12 cellular contexts compared by ENCODE assay signal in genomic region chr12:14621821-14622220, GRCh38. TPM values are rescaled to one million over a fixed set of nuclear protein-coding genes. Genes with fewer than 3 reads are reported as not detected.
DNase-seq lines count a peak whose midpoint lies in the region; ATAC-seq and TF ChIP-seq lines count a peak whose summit lies in the region.
"Had no signal": no experiment of that assay in that cellular context is flagged by ENCODE, and none has a peak within 500 bp of the region (broad histone marks: within the 10 kb centered on the region; RNA-seq: fewer than 3 reads in every experiment).

No MANE protein-coding gene starts in this region.

- peak overlapping the region; percentile 31; the same call in 1 of the 2 replicates for H2AFZ ChIP-seq in OCI-LY1 (ENCODE audit: low read length)
- H2AFZ ChIP-seq: GM23248 had no signal

- no peak overlapping the region for H3K9ac ChIP-seq in OCI-LY1 (ENCODE audit: low read length)
- H3K9ac ChIP-seq: GM23248 had no signal

- no peaks in the 10 kb centered on the region for H3K27me3 ChIP-seq in OCI-LY1 (ENCODE audit: insufficient read depth, low read length)

- H3K79me2 ChIP-seq in OCI-LY1 (ENCODE audit: insufficient read depth, low read length) = no peaks in the 10 kb centered on the region

- TF ChIP-seq CTCF in OCI-LY1 (IDR thresholded peaks at IDR 0.05; ENCODE audit: low read length) = no peak

- H4K20me1 ChIP-seq in OCI-LY1 (ENCODE audit: insufficient read depth, low read length) = no peaks in the 10 kb centered on the region

- peak overlapping the region; percentile 10; the same call in 1 of the 2 replicates for H3K4me2 ChIP-seq in OCI-LY1 (ENCODE audit: low read length)

- peak; percentile 88 for ATAC-seq in GM18502 (IDR thresholded peaks at IDR 0.05; ENCODE audit: poor library complexity, unreplicated experiment)
- ATAC-seq in GM21381 (IDR thresholded peaks at IDR 0.05; ENCODE audit: unreplicated experiment) = peak; percentile 69
- ATAC-seq in HG03097 (IDR thresholded peaks at IDR 0.05; ENCODE audit: low FRiP score, unreplicated experiment) = peak; percentile 69

- DNase-seq in stimulated activated CD8-positive, alpha-beta memory T cell treated with anti-CD3 and anti-CD28 coated beads, Interleukin-4, amount 100 ng/mL, for 48 hours = no peak
- DNase-seq in ureter (ENCODE audit: low spot score) = no peak
- DNase-seq in activated CD8-positive, alpha-beta memory T cell treated with anti-CD3 and anti-CD28 coated beads, Interleukin-2, amount 50 U/mL, for 48 hours = no peak
- DNase-seq in cortex of kidney (lab: John Stamatoyannopoulos, UW) = no peak
- DNase-seq: GM23248, NCI-H1048, SHP77 had no signal

- H3K4me3 ChIP-seq in OCI-LY1 (ENCODE audit: low read depth, low read length, poor library complexity, severe bottlenecking) = no peak overlapping the region
- H3K4me3 ChIP-seq: GM23248 had no signal

- H3K9me3 ChIP-seq in OCI-LY1 (ENCODE audit: low read length) = 0 out of 2 replicates have a peak, but pooled peaks cover 3% of the 10 kb centered on the region

- H3F3A ChIP-seq in OCI-LY1 (ENCODE audit: insufficient read depth, low read length) = no peaks in the 10 kb centered on the region

- peaks cover 34% of the 10 kb centered on the region for H3K4me1 ChIP-seq in OCI-LY1 (ENCODE audit: insufficient read depth, low read length, severe bottlenecking)

- peaks cover 5% of the 10 kb centered on the region; the same call in 1 of the 2 replicates for H3K36me3 ChIP-seq in OCI-LY1 (ENCODE audit: insufficient read depth, low read length)

- no peaks in the 10 kb centered on the region for H3K9me2 ChIP-seq in OCI-LY1 (ENCODE audit: low read depth, low read length)

- H3K27ac ChIP-seq in OCI-LY1 (ENCODE audit: low read depth, low read length, poor library complexity, severe bottlenecking) = peak overlapping the region; percentile 83
- H3K27ac ChIP-seq: epithelial cell of prostate, GM23248 had no signal

RNA-seq across cellular contexts. Expression of gene PLBD1, which starts 54.1 kb away (rescaled TPM):
- 85.4 TPM for total RNA-seq in ureter
